ENCODE assay signal across 16 cellular contexts in the genomic region with DNA sequence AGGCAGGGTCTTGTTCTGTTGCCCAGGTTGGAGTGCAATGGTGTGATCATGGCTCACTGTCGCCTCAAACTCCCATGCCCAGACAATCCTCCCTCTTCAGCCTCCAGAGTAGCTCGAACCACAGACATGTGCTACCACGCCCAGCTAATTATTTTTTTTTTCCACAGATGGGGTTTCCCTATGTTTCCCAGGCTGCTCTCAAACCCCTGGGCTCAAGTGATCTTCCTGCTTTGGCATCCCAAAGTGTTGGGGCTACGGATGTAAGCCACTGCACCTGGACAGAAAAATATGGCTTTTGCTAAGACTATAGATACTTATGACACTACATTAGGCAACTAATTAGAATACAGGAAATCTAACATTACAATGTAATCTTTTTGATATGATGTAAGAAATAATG. TPM values are rescaled to one million over a fixed set of nuclear protein-coding genes. Genes with fewer than 3 reads are reported as not detected.
DNase-seq lines count a peak whose midpoint lies in the region; ATAC-seq, FAIRE-seq and TF ChIP-seq lines count a peak whose summit lies in the region.
"Had no signal": no experiment of that assay in that cellular context is flagged by ENCODE, and none has a peak within 500 bp of the region (broad histone marks: within the 10 kb centered on the region; RNA-seq: fewer than 3 reads in every experiment).

No MANE protein-coding gene starts in this region.

- intact Hi-C loops in head of caudate nucleus (cut with DNase I) = no loop called here

- H3K36me3 ChIP-seq in GM23338 (ENCODE audit: insufficient read depth) (no peaks in the 10 kb centered on the region), neutrophil (peaks cover 42% of the 10 kb centered on the region)

- CTCF ChIA-PET in WTC11 (lab: Charles Lee) = interaction anchor here (0.7 to 0.8 kb wide), 3 partner anchors 12 to 345 kb away, joined by 3 to 4 read pairs (median 3); no protein-coding TSS in a partner anchor

- H3K27me3 ChIP-seq in GM23338 (ENCODE audit: insufficient read depth) = no peaks in the 10 kb centered on the region
- H3K27me3 ChIP-seq in neutrophil = no peaks in the 10 kb centered on the region

- TF ChIP-seq CTCF in GM23338 (conservative IDR thresholded peaks at IDR 0.05; ENCODE audit: low read depth in 2 of 2) (no peak), WTC11 (IDR thresholded peaks at IDR 0.05) (no peak), neutrophil (IDR thresholded peaks at IDR 0.05) (no peak)

- no peak for ATAC-seq in GM23338
- no peak for ATAC-seq in WTC11
- no peak for ATAC-seq in HG02571 (IDR thresholded peaks at IDR 0.05; ENCODE audit: unreplicated experiment)
- ATAC-seq: HCT116 had no signal

- H3K9me2 ChIP-seq in GM23338 (ENCODE audit: insufficient read depth) = no peaks in the 10 kb centered on the region

- POLR2A ChIA-PET in WTC11 (lab: Charles Lee) = interaction anchor here (0.6 kb wide), 1 partner anchor 57 kb away, joined by 4 read pairs; no protein-coding TSS in a partner anchor

- H3K36me3 Mint-ChIP-seq in GM23338 (ENCODE audit: low read depth) (no peaks in the 10 kb centered on the region), WTC11 (no peaks in the 10 kb centered on the region)

- H3K4me1 ChIP-seq in GM23338 (ENCODE audit: insufficient read depth) = no peaks in the 10 kb centered on the region
- peaks cover 74 to 94% of the 10 kb centered on the region in 2 experiments for H3K4me1 ChIP-seq in neutrophil (ENCODE audit: control insufficient read depth in 1 of 2, insufficient read depth in 1 of 2, low read depth in 1 of 2, low read length in 1 of 2)

- H3F3A ChIP-seq in GM23338 (replicated peaks; ENCODE audit: low read depth) = no peaks in the 10 kb centered on the region

- no peak overlapping the region for H3K4me2 ChIP-seq in GM23338

- no peak overlapping the region for H3K4me3 ChIP-seq in GM23338
- no peak overlapping the region for H3K4me3 ChIP-seq in neutrophil (ENCODE audit: low read depth in 1 of 2, low read length in 1 of 2)

- DNase-seq in DMS 273 (lab: John Stamatoyannopoulos, UW; ENCODE audit: unreplicated experiment) (peak; percentile 42), DMS 273 treated with DMSO at 0.1 percent for 48 hours (lab: John Stamatoyannopoulos, UW) (no peak), GM23338 (ENCODE audit: low spot score) (no peak), WTC11 (ENCODE audit: low spot score) (no peak), urothelium cell line (ENCODE audit: low spot score) (no peak), head of caudate nucleus (no peak)
- DNase-seq: ACHN; C1 segment of cervical spinal cord; CD4-positive, alpha-beta memory T cell; DMS53 had no signal

- no peaks in the 10 kb centered on the region for H3K9me3 ChIP-seq in neutrophil

- H4K20me1 ChIP-seq in GM23338 (replicated peaks; ENCODE audit: insufficient read depth) = peaks cover 3% of the 10 kb centered on the region; the same call in 1 of the 2 replicates

- H3K27me3 Mint-ChIP-seq in GM23338 (ENCODE audit: insufficient read depth, low read depth, poor library complexity) (peaks cover 2% of the 10 kb centered on the region), WTC11 (ENCODE audit: low read depth) (no peaks in the 10 kb centered on the region)
- H3K27me3 Mint-ChIP-seq: B cell; CD4-positive, alpha-beta memory T cell had no signal

- H3K4me1 Mint-ChIP-seq in GM23338 = no peaks in the 10 kb centered on the region
- no peaks in the 10 kb centered on the region for H3K4me1 Mint-ChIP-seq in WTC11
- H3K4me1 Mint-ChIP-seq: B cell had no signal

- H3K27ac ChIP-seq in GM23338 (ENCODE audit: low read depth) (peak overlapping the region; percentile 7; the same call in 1 of the 2 replicates), neutrophil (peak overlapping the region; percentile 46)
- H3K27ac ChIP-seq: 22Rv1 had no signal

- FAIRE-seq in urothelium cell line (lab: Jason Lieb, UNC) = no peak
- FAIRE-seq: H54 had no signal

- H3K79me2 ChIP-seq in GM23338 (replicated peaks; ENCODE audit: insufficient read depth) = peaks cover 21% of the 10 kb centered on the region

- no peak overlapping the region for H2AFZ ChIP-seq in GM23338

- H3K4me3 Mint-ChIP-seq in GM23338 (no peak overlapping the region), WTC11 (no peak overlapping the region)
- H3K4me3 Mint-ChIP-seq: B cell; CD4-positive, alpha-beta memory T cell had no signal

- H3K27ac Mint-ChIP-seq in GM23338 = no peak overlapping the region
- peak overlapping the region; percentile 92 for H3K27ac Mint-ChIP-seq in WTC11
- H3K27ac Mint-ChIP-seq: B cell had no signal

- H3K9me3 Mint-ChIP-seq in GM23338 = no peaks in the 10 kb centered on the region
- no peaks in the 10 kb centered on the region for H3K9me3 Mint-ChIP-seq in WTC11
- H3K9me3 Mint-ChIP-seq: CD4-positive, alpha-beta memory T cell had no signal

TF ChIP-seq in GM23338, 12 proteins besides CTCF, POLR2A, EP300 and RAD21 (continues in another document):
- no peak for TF ChIP-seq EZH2 (IDR thresholded peaks at IDR 0.05; ENCODE audit: low read depth, unreplicated experiment)
- TF ChIP-seq ZNF114 (CRISPR knock-in tag; IDR thresholded peaks at IDR 0.05) = no peak
- no peak for TF ChIP-seq ZNF331 (CRISPR knock-in tag; IDR thresholded peaks at IDR 0.05; ENCODE audit: low read depth)
- TF ChIP-seq NANOG (IDR thresholded peaks at IDR 0.05; ENCODE audit: borderline replicate concordance) = no peak
- TF ChIP-seq POLR2AphosphoS5 (IDR thresholded peaks at IDR 0.05; ENCODE audit: low read depth) = no peak
- TF ChIP-seq CREB1 (CRISPR knock-in tag; IDR thresholded peaks at IDR 0.05; ENCODE audit: low read depth) = no peak
- TF ChIP-seq EZH2phosphoT487 (IDR thresholded peaks at IDR 0.05; ENCODE audit: unreplicated experiment) = no peak
- TF ChIP-seq, protein P1, sequence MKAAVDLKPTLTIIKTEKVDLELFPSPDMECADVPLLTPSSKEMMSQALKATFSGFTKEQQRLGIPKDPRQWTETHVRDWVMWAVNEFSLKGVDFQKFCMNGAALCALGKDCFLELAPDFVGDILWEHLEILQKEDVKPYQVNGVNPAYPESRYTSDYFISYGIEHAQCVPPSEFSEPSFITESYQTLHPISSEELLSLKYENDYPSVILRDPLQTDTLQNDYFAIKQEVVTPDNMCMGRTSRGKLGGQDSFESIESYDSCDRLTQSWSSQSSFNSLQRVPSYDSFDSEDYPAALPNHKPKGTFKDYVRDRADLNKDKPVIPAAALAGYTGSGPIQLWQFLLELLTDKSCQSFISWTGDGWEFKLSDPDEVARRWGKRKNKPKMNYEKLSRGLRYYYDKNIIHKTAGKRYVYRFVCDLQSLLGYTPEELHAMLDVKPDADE (IDR thresholded peaks at IDR 0.05) = no peak

TF ChIP-seq in WTC11, 78 proteins besides CTCF, POLR2A, EP300 and RAD21 (continues in another document):
- no peak for TF ChIP-seq ZNF121 (CRISPR knock-in tag; IDR thresholded peaks at IDR 0.05)
- no peak for TF ChIP-seq MYBL2 (CRISPR knock-in tag; IDR thresholded peaks at IDR 0.05)
- TF ChIP-seq SMAD3 (CRISPR knock-in tag; IDR thresholded peaks at IDR 0.05; ENCODE audit: borderline replicate concordance) = no peak
- TF ChIP-seq, protein P2, sequence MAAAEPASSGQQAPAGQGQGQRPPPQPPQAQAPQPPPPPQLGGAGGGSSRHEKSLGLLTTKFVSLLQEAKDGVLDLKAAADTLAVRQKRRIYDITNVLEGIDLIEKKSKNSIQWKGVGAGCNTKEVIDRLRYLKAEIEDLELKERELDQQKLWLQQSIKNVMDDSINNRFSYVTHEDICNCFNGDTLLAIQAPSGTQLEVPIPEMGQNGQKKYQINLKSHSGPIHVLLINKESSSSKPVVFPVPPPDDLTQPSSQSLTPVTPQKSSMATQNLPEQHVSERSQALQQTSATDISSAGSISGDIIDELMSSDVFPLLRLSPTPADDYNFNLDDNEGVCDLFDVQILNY (CRISPR knock-in tag; IDR thresholded peaks at IDR 0.05) = no peak
- TF ChIP-seq, protein P3, sequence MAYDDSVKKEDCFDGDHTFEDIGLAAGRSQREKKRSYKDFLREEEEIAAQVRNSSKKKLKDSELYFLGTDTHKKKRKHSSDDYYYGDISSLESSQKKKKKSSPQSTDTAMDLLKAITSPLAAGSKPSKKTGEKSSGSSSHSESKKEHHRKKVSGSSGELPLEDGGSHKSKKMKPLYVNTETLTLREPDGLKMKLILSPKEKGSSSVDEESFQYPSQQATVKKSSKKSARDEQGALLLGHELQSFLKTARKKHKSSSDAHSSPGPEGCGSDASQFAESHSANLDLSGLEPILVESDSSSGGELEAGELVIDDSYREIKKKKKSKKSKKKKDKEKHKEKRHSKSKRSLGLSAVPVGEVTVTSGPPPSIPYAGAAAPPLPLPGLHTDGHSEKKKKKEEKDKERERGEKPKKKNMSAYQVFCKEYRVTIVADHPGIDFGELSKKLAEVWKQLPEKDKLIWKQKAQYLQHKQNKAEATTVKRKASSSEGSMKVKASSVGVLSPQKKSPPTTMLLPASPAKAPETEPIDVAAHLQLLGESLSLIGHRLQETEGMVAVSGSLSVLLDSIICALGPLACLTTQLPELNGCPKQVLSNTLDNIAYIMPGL (CRISPR knock-in tag; IDR thresholded peaks at IDR 0.05) = no peak
- no peak for TF ChIP-seq ZNF219 (CRISPR knock-in tag; IDR thresholded peaks at IDR 0.05; ENCODE audit: borderline replicate concordance)

RNA-seq across cellular contexts. Expression of a gene that starts 17.9 kb away (rescaled TPM):
- total RNA-seq in GM23338 (2014; rRNA removed; shearing (Covaris generic)) = 6.9 and 10.0 TPM in 2 replicates
- polyA plus RNA-seq in GM23338 (2016; fragmentation: Nextera tagmentation; extraction: Ambion mirVana) = 10.2 and 10.3 TPM in 2 replicates
- 11.0 to 12.5 TPM (median 11.7 TPM) in 3 replicates for total RNA-seq in WTC11 (2021)
